In the genomic region with DNA sequence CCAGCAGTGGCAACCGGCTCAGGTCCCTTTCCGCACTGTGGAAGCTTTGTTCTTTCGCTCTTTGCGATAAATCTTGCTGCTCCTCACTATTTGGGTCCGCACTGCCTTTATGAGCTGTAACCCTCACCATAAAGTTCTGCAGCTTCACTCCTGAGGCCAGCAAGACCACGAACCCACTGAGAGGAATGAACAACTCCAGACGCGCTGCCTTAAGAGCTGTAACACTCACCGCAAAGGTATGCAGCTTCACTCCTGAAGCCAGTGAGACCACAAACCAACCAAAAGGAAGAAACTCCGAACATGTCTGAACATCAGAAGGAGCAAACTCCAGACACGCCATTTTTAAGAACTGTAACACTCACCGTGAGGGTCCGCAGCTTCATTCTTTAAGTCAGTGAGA, we compare ENCODE assay signal across 19 cellular contexts.
"Had no signal": no experiment of that assay in that cellular context is flagged by ENCODE, and none has a peak within 500 bp of the region (broad histone marks: within the 10 kb centered on the region; RNA-seq: fewer than 3 reads in every experiment).

No MANE protein-coding gene starts in this region.

- H3K27me3 ChIP-seq: body of pancreas, esophagus squamous epithelium, foreskin keratinocyte, upper lobe of left lung had no signal

- H3K4me3 ChIP-seq: body of pancreas, esophagus squamous epithelium, upper lobe of left lung had no signal

- H3K4me1 ChIP-seq: body of pancreas, esophagus squamous epithelium, foreskin keratinocyte, upper lobe of left lung had no signal

- H3K9me2 ChIP-seq: SK-N-SH had no signal

- H3K27ac ChIP-seq: body of pancreas, esophagus squamous epithelium, foreskin keratinocyte, upper lobe of left lung, VCaP had no signal

- H3K9ac ChIP-seq: SK-N-SH had no signal

- H3K4me2 ChIP-seq: SK-N-SH had no signal

- H3K36me3 ChIP-seq: upper lobe of left lung had no signal

- ATAC-seq: body of pancreas; left ventricle myocardium superior; natural killer cell treated with Interleukin-12 subunit alpha and Interleukin-12 subunit beta and Interleukin-15 and Interleukin-18, amount 100 ng/mL, for 72 hours; T-cell had no signal

- DNase-seq: activated CD4-positive, alpha-beta T cell treated with anti-CD3 and anti-CD28 coated beads for 1 hour; activated CD4-positive, alpha-beta T cell treated with anti-CD3 and anti-CD28 coated beads, Interleukin-2, amount 50 U/mL, for 4 hours; activated naive CD4-positive, alpha-beta T cell treated with anti-CD3 and anti-CD28 coated beads for 36 hours; activated naive CD8-positive, alpha-beta T cell treated with anti-CD3 and anti-CD28 coated beads, Interleukin-2, amount 50 U/mL, for 24 hours; body of pancreas; cortex of kidney; effector CD8-positive, alpha-beta T cell; esophagus squamous epithelium; head of caudate nucleus; left ventricle myocardium superior; nucleus accumbens; posterior cingulate gyrus; SK-N-SH; T-cell; T-helper 9 cell; upper lobe of left lung had no signal
